14 cellular contexts compared by ENCODE assay signal in the genomic region with DNA sequence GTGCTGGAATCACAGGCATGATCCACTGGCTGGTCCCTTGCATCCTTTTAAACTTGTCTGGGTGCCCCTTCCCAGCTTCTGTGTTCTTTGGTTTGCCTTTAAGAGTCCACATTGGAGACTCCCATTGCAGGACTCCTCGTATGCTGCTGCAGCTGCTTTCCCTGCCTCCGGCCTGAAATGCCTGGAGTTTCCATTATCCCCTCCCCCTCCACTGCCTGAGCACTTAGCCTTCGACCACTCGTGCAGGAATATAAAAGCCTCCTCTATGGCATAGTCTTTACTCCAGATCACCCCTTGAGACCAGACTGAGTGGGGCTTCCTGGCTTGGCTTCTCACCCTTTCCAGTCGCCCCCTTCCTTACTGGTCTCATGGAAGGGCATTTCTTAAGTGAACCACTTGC.
DNase-seq lines count a peak whose midpoint lies in the region; ATAC-seq, FAIRE-seq and TF ChIP-seq lines count a peak whose summit lies in the region.
"Had no signal": no experiment of that assay in that cellular context is flagged by ENCODE, and none has a peak within 500 bp of the region (broad histone marks: within the 10 kb centered on the region; RNA-seq: fewer than 3 reads in every experiment).

No MANE protein-coding gene starts in this region.

- POLR2A ChIA-PET in H1 (lab: Charles Lee; ENCODE audit: partially characterized antibody), result no interaction called here

- H3K27ac ChIP-seq in H1 (ENCODE audit: low read depth, low read length) (no peak overlapping the region), mesenchymal stem cell (ENCODE audit: low read length, poor library complexity, severe bottlenecking) (no peak overlapping the region)
- H3K27ac ChIP-seq: BLaER1 had no signal

- no peaks in the 10 kb centered on the region for H3K79me2 ChIP-seq in H1 (ENCODE audit: control insufficient read depth in 1 of 2, insufficient read depth in 2 of 2, low read length in 2 of 2)

- no peaks in the 10 kb centered on the region for H3K79me1 ChIP-seq in H1 (ENCODE audit: low read depth, low read length)
- no peaks in the 10 kb centered on the region for H3K79me1 ChIP-seq in mesenchymal stem cell (replicated peaks; ENCODE audit: low read length, poor library complexity, severe bottlenecking)

- H2BK15ac ChIP-seq in H1 (ENCODE audit: low read length) (no peak overlapping the region), mesenchymal stem cell (ENCODE audit: low read depth, poor library complexity, severe bottlenecking) (no peak overlapping the region)

- H3K14ac ChIP-seq in H1 (ENCODE audit: insufficient read length) (no peak overlapping the region), mesenchymal stem cell (ENCODE audit: low read length in 2 of 2) (no peak overlapping the region)

- H2BK120ac ChIP-seq in H1 (replicated peaks; ENCODE audit: low read depth, low read length) (no peak overlapping the region), mesenchymal stem cell (ENCODE audit: low read depth, low read length) (no peak overlapping the region)

- H3K23me2 ChIP-seq in H1 (ENCODE audit: low read depth, low read length), result no peaks in the 10 kb centered on the region

- H2BK12ac ChIP-seq in H1 (ENCODE audit: low read depth, low read length) (no peak overlapping the region), mesenchymal stem cell (ENCODE audit: low read length in 2 of 2) (no peak overlapping the region)

- no peaks in the 10 kb centered on the region for H3K9me3 ChIP-seq in H1 (ENCODE audit: insufficient read depth in 2 of 2, low read depth in 1 of 2, low read length in 1 of 2)
- no peaks in the 10 kb centered on the region for H3K9me3 ChIP-seq in mesenchymal stem cell (ENCODE audit: control insufficient read depth, low read length)
- H3K9me3 ChIP-seq: BLaER1 had no signal

- H4K8ac ChIP-seq in H1 (ENCODE audit: extremely low read depth, insufficient read depth, low read length) (no peak overlapping the region), mesenchymal stem cell (ENCODE audit: low read length) (no peak overlapping the region)

- H2AFZ ChIP-seq in H1 (ENCODE audit: low read length) (0 out of 2 replicates have a peak overlapping the region, but pooled peaks have one; percentile 66), mesenchymal stem cell (ENCODE audit: low read depth, low read length) (no peak overlapping the region)

- no peak for TF ChIP-seq RAD21 in H1 (IDR thresholded peaks at IDR 0.05 in 1 of 2, conservative IDR thresholded peaks at IDR 0.05 in 1 of 2; ENCODE audit: low read depth in 2 of 2, low read length in 2 of 2)

- no peak for TF ChIP-seq POLR2A in H1 (IDR thresholded peaks at IDR 0.05; ENCODE audit: control extremely low read depth in 1 of 2, low read depth in 2 of 2, low read length in 2 of 2)

- no peak overlapping the region for H4K5ac ChIP-seq in H1 (ENCODE audit: insufficient read length, low read depth, low read length)

- H3K4me2 ChIP-seq in H1 (ENCODE audit: insufficient read depth in 1 of 2, low read depth in 2 of 2, low read length in 2 of 2), result no peak overlapping the region
- H3K4me2 ChIP-seq in mesenchymal stem cell (ENCODE audit: low read length, poor library complexity, severe bottlenecking), result no peak overlapping the region
- H3K4me2 ChIP-seq: BLaER1 had no signal

- H3K18ac ChIP-seq in H1 (ENCODE audit: extremely low read depth, low read length) (no peak overlapping the region), mesenchymal stem cell (ENCODE audit: low read depth in 1 of 2, low read length in 2 of 2) (no peak overlapping the region)

- no peak for FAIRE-seq in H1 (lab: Jason Lieb, UNC)
- FAIRE-seq: H54 had no signal

- no peaks in the 10 kb centered on the region for H3K27me3 ChIP-seq in H1 (replicated peaks in 1 of 4; ENCODE audit: control insufficient read depth in 3 of 4, extremely low read depth in 1 of 4, insufficient read depth in 3 of 4, low read length in 3 of 4)
- no peaks in the 10 kb centered on the region for H3K27me3 ChIP-seq in mesenchymal stem cell (ENCODE audit: control insufficient read depth in 1 of 2, insufficient read depth in 1 of 2, low read length in 2 of 2)
- H3K27me3 ChIP-seq: BLaER1 had no signal

- H3K9ac ChIP-seq in H1 (replicated peaks in 1 of 4; ENCODE audit: extremely low read depth in 1 of 4, low read depth in 3 of 4, low read length in 3 of 4), result no peak overlapping the region
- H3K9ac ChIP-seq in mesenchymal stem cell (ENCODE audit: low read length), result no peak overlapping the region
- H3K9ac ChIP-seq: BLaER1 had no signal

- no peaks in the 10 kb centered on the region for H4K20me1 ChIP-seq in H1 (replicated peaks in 1 of 2; ENCODE audit: control insufficient read depth in 1 of 2, insufficient read depth in 2 of 2, low read length in 2 of 2)
- H4K20me1 ChIP-seq: BLaER1 had no signal

- no peak overlapping the region for H2BK5ac ChIP-seq in H1 (ENCODE audit: low read depth, low read length)
- H2BK5ac ChIP-seq in mesenchymal stem cell (ENCODE audit: low read depth, low read length, poor library complexity, severe bottlenecking), result no peak overlapping the region

- no peak for TF ChIP-seq CTCF in H1 (IDR thresholded peaks at IDR 0.05; ENCODE audit: control extremely low read depth in 1 of 3, insufficient read depth in 1 of 3, low read depth in 1 of 3, low read length in 3 of 3)

- no peak overlapping the region for H4K91ac ChIP-seq in H1 (replicated peaks; ENCODE audit: insufficient read length, low read length)
- H4K91ac ChIP-seq in mesenchymal stem cell (ENCODE audit: low read length), result peak overlapping the region; percentile 61

- no peak for TF ChIP-seq EP300 in H1 (IDR thresholded peaks at IDR 0.05; ENCODE audit: borderline replicate concordance in 1 of 2, low read depth in 2 of 2, low read length in 2 of 2)

- no peak overlapping the region for H3K56ac ChIP-seq in H1 (replicated peaks; ENCODE audit: insufficient read length, low read depth, low read length)

- no peak overlapping the region for H2AK5ac ChIP-seq in H1 (ENCODE audit: low read depth, low read length)
- no peak overlapping the region for H2AK5ac ChIP-seq in mesenchymal stem cell (ENCODE audit: low read length, severe bottlenecking)

- 83% methylated on average over 5 of the region's 5 CpGs; no CpG with 5 or more reads in 1 of the 2 experiments for WGBS in H1 (ENCODE audit: extremely low coverage in 1 of 2, insufficient coverage in 1 of 2, insufficient read length in 1 of 2, insufficient replicate concordance in 2 of 2, low coverage in 1 of 2, low lambda C conversion rate in 2 of 2, missing lambda C conversion rate in 1 of 2), 2 experiments
- 54% methylated on average over 5 of the region's 5 CpGs for WGBS in mesenchymal stem cell

- no peak overlapping the region for H2BK20ac ChIP-seq in H1 (ENCODE audit: low read length)

- H3K36me3 ChIP-seq in H1 (ENCODE audit: control insufficient read depth in 2 of 4, insufficient read depth in 4 of 4, low read length in 3 of 4), result no peaks in the 10 kb centered on the region
- no peaks in the 10 kb centered on the region for H3K36me3 ChIP-seq in mesenchymal stem cell (ENCODE audit: control insufficient read depth in 1 of 2, insufficient read depth in 2 of 2, low read depth in 1 of 2, low read length in 2 of 2)
- H3K36me3 ChIP-seq: BLaER1 had no signal

- peak; percentile 9 for DNase-seq in NCI-H2227 (lab: John Stamatoyannopoulos, UW; ENCODE audit: unreplicated experiment)
- no peak for DNase-seq in NCI-H2227 treated with DMSO at 0.1 percent for 48 hours (lab: John Stamatoyannopoulos, UW)
- no peak for DNase-seq in H1 (ENCODE audit: low read depth in 1 of 2, low spot score in 2 of 2)
- DNase-seq in mesenchymal stem cell, result no peak
- DNase-seq in NCI-H146 treated with DMSO at 0.1 percent for 48 hours (lab: John Stamatoyannopoulos, UW; ENCODE audit: unreplicated experiment), result no peak
- no peak for DNase-seq in NCI-H1105 (lab: John Stamatoyannopoulos, UW)
- DNase-seq: 8988T; AML-193; CD8-positive, alpha-beta memory T cell; DMS53; IMR-90 had no signal

- no peak for ATAC-seq in HG02870 (IDR thresholded peaks at IDR 0.05; ENCODE audit: unreplicated experiment)

- CTCF ChIA-PET in H1 (lab: Charles Lee; ENCODE audit: partially characterized antibody), result interaction anchor here (0.9 to 1.0 kb wide), 2 partner anchors 43 to 48 kb away, joined by 3 read pairs; no protein-coding TSS in a partner anchor

- H3K4me3 ChIP-seq in H1 (ENCODE audit: extremely low read depth in 1 of 4, insufficient read depth in 2 of 4, low read depth in 3 of 4, low read length in 4 of 4) (no peak overlapping the region), mesenchymal stem cell (ENCODE audit: insufficient read depth in 1 of 2, low read depth in 1 of 2, low read length in 2 of 2) (no peak overlapping the region)
- H3K4me3 ChIP-seq: BLaER1 had no signal

- H3K4ac ChIP-seq in H1 (replicated peaks; ENCODE audit: insufficient read length, low read depth, low read length), result no peak overlapping the region
- H3K4ac ChIP-seq in mesenchymal stem cell (ENCODE audit: low read depth in 1 of 2, low read length in 2 of 2), result no peak overlapping the region

- H3K23ac ChIP-seq in H1 (ENCODE audit: insufficient read length) (no peak overlapping the region), mesenchymal stem cell (ENCODE audit: low read length in 2 of 2) (no peak overlapping the region)

- H3K4me1 ChIP-seq in H1 (replicated peaks in 1 of 4; ENCODE audit: control insufficient read depth in 3 of 4, insufficient read depth in 4 of 4, low read length in 3 of 4) (no peaks in the 10 kb centered on the region), mesenchymal stem cell (ENCODE audit: control insufficient read depth, insufficient read depth, low read depth, low read length) (no peaks in the 10 kb centered on the region)
- H3K4me1 ChIP-seq: BLaER1 had no signal

TF ChIP-seq in H1, 55 proteins besides CTCF, POLR2A, EP300 and RAD21:
- no peak for TF ChIP-seq YY1 (IDR thresholded peaks at IDR 0.05; ENCODE audit: low read depth, low read length)
- no peak for TF ChIP-seq GABPA (IDR thresholded peaks at IDR 0.05; ENCODE audit: borderline replicate concordance, insufficient read depth, low read length)
- TF ChIP-seq RXRA (IDR thresholded peaks at IDR 0.05; ENCODE audit: insufficient read depth, low read depth, low read length), result no peak
- TF ChIP-seq BACH1 (IDR thresholded peaks at IDR 0.05; ENCODE audit: low read length), result no peak
- TF ChIP-seq PHF8 (conservative IDR thresholded peaks at IDR 0.05; ENCODE audit: low read depth, low read length), result no peak
- no peak for TF ChIP-seq GTF2F1 (IDR thresholded peaks at IDR 0.05; ENCODE audit: borderline replicate concordance, low read depth, low read length)
- no peak for TF ChIP-seq BCL11A (IDR thresholded peaks at IDR 0.05; ENCODE audit: low read depth in 2 of 2, low read length in 2 of 2)
- TF ChIP-seq RNF2 (IDR thresholded peaks at IDR 0.05; ENCODE audit: borderline replicate concordance, low read depth, low read length, missing control alignments, poor library complexity, severe bottlenecking), result no peak
- no peak for TF ChIP-seq KDM1A (IDR thresholded peaks at IDR 0.05; ENCODE audit: borderline replicate concordance, low read length)
- TF ChIP-seq SP1 (IDR thresholded peaks at IDR 0.05; ENCODE audit: low read depth, low read length), result no peak
- no peak for TF ChIP-seq JUN (IDR thresholded peaks at IDR 0.05; ENCODE audit: low read depth, low read length)
- TF ChIP-seq CHD2 (IDR thresholded peaks at IDR 0.05; ENCODE audit: low read length), result no peak
